9 cellular contexts compared by ENCODE assay signal in the genomic region with DNA sequence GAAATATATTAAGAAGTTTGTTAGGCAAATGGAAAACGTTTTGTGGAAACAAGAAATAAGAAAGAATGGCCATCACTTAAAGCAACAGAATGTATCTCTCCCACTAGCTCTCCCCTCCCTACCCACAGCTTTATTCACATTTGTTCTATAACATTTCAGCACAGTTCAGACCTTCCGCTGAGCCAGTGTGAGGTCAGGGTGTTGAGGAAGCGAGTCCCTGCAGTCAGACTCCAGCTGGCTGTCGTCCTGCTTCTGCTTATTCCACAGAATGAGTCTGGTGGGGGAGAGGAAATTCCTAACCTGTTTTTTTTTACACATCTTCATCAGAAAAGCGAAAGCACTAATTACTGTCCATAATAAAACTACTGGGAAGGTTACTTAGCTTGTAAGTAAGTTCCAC. TPM values are rescaled to one million over a fixed set of nuclear protein-coding genes. Genes with fewer than 3 reads are reported as not detected.
DNase-seq lines count a peak whose midpoint lies in the region; ATAC-seq and TF ChIP-seq lines count a peak whose summit lies in the region.
"Had no signal": no experiment of that assay in that cellular context is flagged by ENCODE, and none has a peak within 500 bp of the region (broad histone marks: within the 10 kb centered on the region; RNA-seq: fewer than 3 reads in every experiment).

No MANE protein-coding gene starts in this region.

- H3K4me3 ChIP-seq in Loucy (ENCODE audit: low read length, poor library complexity, severe bottlenecking) (no peak overlapping the region), cardiac fibroblast (replicated peaks in 1 of 2; ENCODE audit: low read depth in 2 of 2, low read length in 2 of 2) (no peak overlapping the region), mesenchymal stem cell (ENCODE audit: insufficient read depth in 1 of 2, low read depth in 1 of 2, low read length in 2 of 2) (peak overlapping the region in 1 of 2 experiments; percentile 28), BE2C (ENCODE audit: low read depth, low read length) (no peak overlapping the region)

- ATAC-seq in HG03378 (IDR thresholded peaks at IDR 0.05; ENCODE audit: unreplicated experiment) = no peak

- H3K9me2 ChIP-seq in Loucy (replicated peaks; ENCODE audit: low read depth, low read length) = no peaks in the 10 kb centered on the region

- H4K91ac ChIP-seq in mesenchymal stem cell (ENCODE audit: low read length) = no peak overlapping the region

- H3K79me1 ChIP-seq in mesenchymal stem cell (replicated peaks; ENCODE audit: low read length, poor library complexity, severe bottlenecking) = peaks cover 5% of the 10 kb centered on the region

- H4K8ac ChIP-seq in mesenchymal stem cell (ENCODE audit: low read length) = no peak overlapping the region

- H3K36me3 Mint-ChIP-seq in Calu3 (ENCODE audit: insufficient read depth, unreplicated experiment) = no peaks in the 10 kb centered on the region

- H3K36me3 ChIP-seq in Loucy (ENCODE audit: insufficient read depth, low read length) = peaks cover 14% of the 10 kb centered on the region; the same call in 1 of the 2 replicates
- H3K36me3 ChIP-seq in mesenchymal stem cell (ENCODE audit: control insufficient read depth in 1 of 2, insufficient read depth in 2 of 2, low read depth in 1 of 2, low read length in 2 of 2) = peaks cover 0 to 25% of the 10 kb centered on the region in 2 experiments
- H3K36me3 ChIP-seq in BE2C = no peaks in the 10 kb centered on the region

- H3F3A ChIP-seq in Loucy (ENCODE audit: low read depth) = peaks cover 7% of the 10 kb centered on the region; the same call in 1 of the 2 replicates

- peaks cover 58% of the 10 kb centered on the region for H3K4me1 ChIP-seq in Loucy (ENCODE audit: insufficient read depth, low read length, poor library complexity, severe bottlenecking)
- H3K4me1 ChIP-seq in mesenchymal stem cell (ENCODE audit: control insufficient read depth, insufficient read depth, low read depth, low read length) = peaks cover 2% of the 10 kb centered on the region
- no peaks in the 10 kb centered on the region for H3K4me1 ChIP-seq in BE2C

- H2BK12ac ChIP-seq in mesenchymal stem cell (ENCODE audit: low read length in 2 of 2) = no peak overlapping the region

- H3K9me3 Mint-ChIP-seq in Calu3 (ENCODE audit: low read depth, unreplicated experiment) = no peaks in the 10 kb centered on the region

- H2BK5ac ChIP-seq in mesenchymal stem cell (ENCODE audit: low read depth, low read length, poor library complexity, severe bottlenecking) = no peak overlapping the region

- peak overlapping the region; percentile 82 for H3K27ac ChIP-seq in mesenchymal stem cell (ENCODE audit: low read length, poor library complexity, severe bottlenecking)

- no peak for TF ChIP-seq CTCF in Loucy (conservative IDR thresholded peaks at IDR 0.05; ENCODE audit: low read length)
- TF ChIP-seq CTCF in cardiac fibroblast (IDR thresholded peaks at IDR 0.05; ENCODE audit: low read depth, low read length) = no peak
- TF ChIP-seq CTCF in BE2C (IDR thresholded peaks at IDR 0.05; ENCODE audit: low read depth, low read length) = no peak
- TF ChIP-seq CTCF in Calu3 (IDR thresholded peaks at IDR 0.05; ENCODE audit: unreplicated experiment) = no peak

- H4K20me1 ChIP-seq in Loucy (ENCODE audit: insufficient read depth, low read length, poor library complexity, severe bottlenecking) = peaks cover 67% of the 10 kb centered on the region

- no peak overlapping the region for H3K14ac ChIP-seq in mesenchymal stem cell (ENCODE audit: low read length in 2 of 2)

- no peak overlapping the region for H2BK15ac ChIP-seq in mesenchymal stem cell (ENCODE audit: low read depth, poor library complexity, severe bottlenecking)

- no TSS peak for BruUV-seq in Calu3 (replicated peaks; lab: Mats Ljungman, UMichigan)

- DNase-seq in Ammon's horn (ENCODE audit: low spot score) = peak; percentile 51
- peak; percentile 76 to 83 for DNase-seq in cardiac fibroblast (ENCODE audit: low read depth in 2 of 2)
- DNase-seq in mesenchymal stem cell = peak; percentile 80
- DNase-seq in BE2C = no peak
- no peak for DNase-seq in NCI-H1930 (lab: John Stamatoyannopoulos, UW)
- DNase-seq in Calu3 = no peak
- DNase-seq: GDM1 had no signal

- no peak overlapping the region for H2BK120ac ChIP-seq in mesenchymal stem cell (ENCODE audit: low read depth, low read length)

- H2AFZ ChIP-seq in Loucy (ENCODE audit: low read length) = no peak overlapping the region
- H2AFZ ChIP-seq in mesenchymal stem cell (ENCODE audit: low read depth, low read length) = no peak overlapping the region

- H3K79me2 ChIP-seq in Loucy (ENCODE audit: insufficient read depth, low read length) = peaks cover 83% of the 10 kb centered on the region

- no peak overlapping the region for H2AK5ac ChIP-seq in mesenchymal stem cell (ENCODE audit: low read length, severe bottlenecking)

- H3K4me2 ChIP-seq in Loucy (ENCODE audit: low read depth, low read length, poor library complexity, severe bottlenecking) = peak overlapping the region; percentile 45
- no peak overlapping the region for H3K4me2 ChIP-seq in mesenchymal stem cell (ENCODE audit: low read length, poor library complexity, severe bottlenecking)

- CTCF ChIA-PET in Calu3 (lab: Charles Lee) = no interaction called here

- 8% methylated on average over 2 of the region's 5 CpGs for WGBS in mesenchymal stem cell

- intact Hi-C loops in Calu3 (cut with micrococcal nuclease; ENCODE audit: unreplicated experiment) = no loop called here

- no peak overlapping the region for H3K23ac ChIP-seq in mesenchymal stem cell (ENCODE audit: low read length in 2 of 2)

- no peaks in the 10 kb centered on the region for H3K4me1 Mint-ChIP-seq in Calu3 (ENCODE audit: low read depth, unreplicated experiment)

- H3K4me3 Mint-ChIP-seq in Calu3 (ENCODE audit: low read depth, unreplicated experiment) = no peak overlapping the region

- H3K27ac Mint-ChIP-seq in Calu3 (ENCODE audit: unreplicated experiment) = no peak overlapping the region

- no peak overlapping the region for H3K9ac ChIP-seq in Loucy (ENCODE audit: low read depth, low read length, poor library complexity, severe bottlenecking)
- peak overlapping the region; percentile 58 for H3K9ac ChIP-seq in mesenchymal stem cell (ENCODE audit: low read length)

- no peaks in the 10 kb centered on the region for H3K27me3 Mint-ChIP-seq in Calu3 (ENCODE audit: unreplicated experiment)

- H3K18ac ChIP-seq in mesenchymal stem cell (ENCODE audit: low read depth in 1 of 2, low read length in 2 of 2) = no peak overlapping the region

- H3K4ac ChIP-seq in mesenchymal stem cell (ENCODE audit: low read depth in 1 of 2, low read length in 2 of 2) = no peak overlapping the region

- H3K27me3 ChIP-seq in Loucy (ENCODE audit: insufficient read depth, low read length, poor library complexity, severe bottlenecking) = no peaks in the 10 kb centered on the region
- no peaks in the 10 kb centered on the region for H3K27me3 ChIP-seq in mesenchymal stem cell (ENCODE audit: control insufficient read depth in 1 of 2, insufficient read depth in 1 of 2, low read length in 2 of 2)
- no peaks in the 10 kb centered on the region for H3K27me3 ChIP-seq in BE2C

- no peaks in the 10 kb centered on the region for H3K9me3 ChIP-seq in Loucy (ENCODE audit: insufficient read depth, low read depth, low read length)
- H3K9me3 ChIP-seq in mesenchymal stem cell (ENCODE audit: control insufficient read depth, low read length) = no peaks in the 10 kb centered on the region
- no peaks in the 10 kb centered on the region for H3K9me3 ChIP-seq in BE2C

RNA-seq across cellular contexts. Expression of a gene that starts 39.1 kb away (rescaled TPM):
- polyA plus RNA-seq in mesenchymal stem cell (2013, experiment 1 of 2) = 25.8 TPM
- 27.0 TPM for polyA plus RNA-seq in mesenchymal stem cell (2013, experiment 2 of 2)
- 14.1 TPM for polyA plus RNA-seq in BE2C (2012; ENCODE audit: insufficient read depth, insufficient read length, low read depth)
- 20.0 and 20.6 TPM in 2 replicates for total RNA-seq in Calu3 (2022)

Comparison
In these comparisons a context has a peak if more than half of its experiments do, and no peak if none do; other contexts are left out.
1. DNase-seq: peak in Ammon's horn (single experiment), cardiac fibroblast (2 of 2) and mesenchymal stem cell (single experiment); none in BE2C (single experiment), NCI-H1930 (0 of 2) and Calu3 (single experiment).